In the genomic region with DNA sequence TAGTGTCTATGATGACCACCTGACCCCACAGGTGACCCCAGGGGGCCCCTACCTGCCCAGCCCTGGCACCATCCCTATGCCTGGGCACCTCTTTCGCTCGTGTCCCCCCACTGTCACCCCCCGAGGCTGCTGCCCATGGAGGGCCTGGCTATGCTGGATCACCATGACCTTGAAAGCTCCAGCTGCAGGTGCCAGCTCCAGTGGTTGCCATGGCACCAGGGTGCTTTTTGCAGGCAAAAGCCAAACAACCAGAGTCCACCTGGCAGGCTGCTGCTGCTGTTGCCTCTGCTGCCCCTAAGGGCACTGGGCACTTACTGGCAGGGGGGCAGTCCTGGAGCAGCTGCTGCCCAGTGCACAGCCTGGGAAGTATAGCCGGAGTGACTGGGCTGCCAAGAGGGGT, we compare ENCODE assay signal across 14 cellular contexts. TPM values are rescaled to one million over a fixed set of nuclear protein-coding genes. Genes with fewer than 3 reads are reported as not detected.
A peak's percentile ranks its signal among the peaks of the same experiment; 100 is the strongest.
DNase-seq lines count a peak whose midpoint lies in the region; ATAC-seq lines count a peak whose summit lies in the region.
"Had no signal": no experiment of that assay in that cellular context is flagged by ENCODE, and none has a peak within 500 bp of the region (broad histone marks: within the 10 kb centered on the region; RNA-seq: fewer than 3 reads in every experiment).

No MANE protein-coding gene starts in this region.

- peak overlapping the region; percentile 76 for H2BK15ac ChIP-seq in mesenchymal stem cell (ENCODE audit: low read depth, poor library complexity, severe bottlenecking)

- H3K18ac ChIP-seq in mesenchymal stem cell (ENCODE audit: low read depth in 1 of 2, low read length in 2 of 2) = no peak overlapping the region

- peak overlapping the region; percentile 56 for H3K9ac ChIP-seq in mesenchymal stem cell (ENCODE audit: low read length)
- H3K9ac ChIP-seq: KMS-11 had no signal

- H4K8ac ChIP-seq in mesenchymal stem cell (ENCODE audit: low read length) = no peak overlapping the region

- H3K27me3 Mint-ChIP-seq in naive thymus-derived CD4-positive, alpha-beta T cell = no peaks in the 10 kb centered on the region
- H3K27me3 Mint-ChIP-seq: activated CD4-positive, alpha-beta T cell treated with anti-CD3 and anti-CD28 coated beads, Interleukin-2, amount 10 ng/mL, durations not matched to agents 24 days and 14 days; T-helper 17 cell had no signal

- intact Hi-C loops in naive thymus-derived CD4-positive, alpha-beta T cell (cut with micrococcal nuclease) = no loop called here

- DNase-seq in COLO668 (lab: John Stamatoyannopoulos, UW; ENCODE audit: unreplicated experiment) = peak; percentile 34
- peak; percentile 90 for DNase-seq in M059J (ENCODE audit: low read depth)
- peak; percentile 34 for DNase-seq in SHP77 treated with DMSO at 0.1 percent for 48 hours (lab: John Stamatoyannopoulos, UW)
- DNase-seq in mesenchymal stem cell = peak; percentile 10
- DNase-seq in naive thymus-derived CD4-positive, alpha-beta T cell = no peak
- DNase-seq in dedifferentiated amniotic fluid mesenchymal stem cell (ENCODE audit: extremely low spot score) = no peak
- DNase-seq: activated CD4-positive, alpha-beta T cell treated with anti-CD3 and anti-CD28 coated beads, Interleukin-2, amount 10 ng/mL, durations not matched to agents 24 days and 14 days; stimulated activated CD4-positive, alpha-beta T cell treated with anti-CD3 and anti-CD28 coated beads, Interleukin-1b, Interleukin-23, amount 100 ng/mL, for 48 hours; stimulated activated naive B cell treated with anti-CD40 and anti-IgM and Interleukin-4, amounts not matched to agents 10 μg/mL and 1 μg/mL and 100 μg/mL, for 72 hours; T-helper 17 cell had no signal

- no peak overlapping the region for H3K23ac ChIP-seq in mesenchymal stem cell (ENCODE audit: low read length in 2 of 2)

- H3K27me3 ChIP-seq in mesenchymal stem cell (ENCODE audit: control insufficient read depth in 1 of 2, insufficient read depth in 1 of 2, low read length in 2 of 2) = no peaks in the 10 kb centered on the region
- H3K27me3 ChIP-seq in naive thymus-derived CD4-positive, alpha-beta T cell (ENCODE audit: control insufficient read depth in 2 of 2, insufficient read depth in 2 of 2, low read length in 2 of 2) = no peaks in the 10 kb centered on the region

- no peaks in the 10 kb centered on the region for H3K9me3 ChIP-seq in mesenchymal stem cell (ENCODE audit: control insufficient read depth, low read length)
- H3K9me3 ChIP-seq in naive thymus-derived CD4-positive, alpha-beta T cell (ENCODE audit: control insufficient read depth in 2 of 3, low read length in 3 of 3) = no peaks in the 10 kb centered on the region

- no peak overlapping the region for H2AFZ ChIP-seq in mesenchymal stem cell (ENCODE audit: low read depth, low read length)

- H3K4me3 Mint-ChIP-seq in naive thymus-derived CD4-positive, alpha-beta T cell = no peak overlapping the region
- H3K4me3 Mint-ChIP-seq: activated CD4-positive, alpha-beta T cell treated with anti-CD3 and anti-CD28 coated beads, Interleukin-2, amount 10 ng/mL, durations not matched to agents 24 days and 14 days; brain; stimulated activated naive B cell treated with anti-CD40 and anti-IgM and Interleukin-4, amounts not matched to agents 10 μg/mL and 1 μg/mL and 100 μg/mL, for 72 hours; T-helper 17 cell had no signal

- peak overlapping the region; percentile 59 to 65 for H2BK12ac ChIP-seq in mesenchymal stem cell (ENCODE audit: low read length in 2 of 2)

- H2BK120ac ChIP-seq in mesenchymal stem cell (ENCODE audit: low read depth, low read length) = no peak overlapping the region

- no peak for ATAC-seq in naive thymus-derived CD4-positive, alpha-beta T cell
- ATAC-seq in HG02938 (IDR thresholded peaks at IDR 0.05; ENCODE audit: unreplicated experiment) (no peak), GM19023 (IDR thresholded peaks at IDR 0.05; ENCODE audit: unreplicated experiment) (no peak)
- ATAC-seq: stimulated activated naive B cell treated with anti-CD40 and anti-IgM and Interleukin-4, amounts not matched to agents 10 μg/mL and 1 μg/mL and 100 μg/mL, for 72 hours; T-helper 17 cell had no signal

- H2BK5ac ChIP-seq in mesenchymal stem cell (ENCODE audit: low read depth, low read length, poor library complexity, severe bottlenecking) = no peak overlapping the region

- no peaks in the 10 kb centered on the region for H3K79me1 ChIP-seq in mesenchymal stem cell (replicated peaks; ENCODE audit: low read length, poor library complexity, severe bottlenecking)

- H2AK5ac ChIP-seq in mesenchymal stem cell (ENCODE audit: low read length, severe bottlenecking) = peak overlapping the region; percentile 83

- POLR2A ChIA-PET in naive thymus-derived CD4-positive, alpha-beta T cell (lab: Charles Lee) = no interaction called here

- no peak overlapping the region for H3K4me2 ChIP-seq in mesenchymal stem cell (ENCODE audit: low read length, poor library complexity, severe bottlenecking)

- H3K4me1 Mint-ChIP-seq in naive thymus-derived CD4-positive, alpha-beta T cell = peaks cover 0 to 12% (median 9%) of the 10 kb centered on the region in 7 donors

- H3K27ac Mint-ChIP-seq in naive thymus-derived CD4-positive, alpha-beta T cell = no peak overlapping the region
- H3K27ac Mint-ChIP-seq: activated CD4-positive, alpha-beta T cell treated with anti-CD3 and anti-CD28 coated beads, Interleukin-2, amount 10 ng/mL, durations not matched to agents 24 days and 14 days; stimulated activated naive B cell treated with anti-CD40 and anti-IgM and Interleukin-4, amounts not matched to agents 10 μg/mL and 1 μg/mL and 100 μg/mL, for 72 hours had no signal

- peaks cover 14 to 15% of the 10 kb centered on the region in 2 experiments for H3K36me3 ChIP-seq in mesenchymal stem cell (ENCODE audit: control insufficient read depth in 1 of 2, insufficient read depth in 2 of 2, low read depth in 1 of 2, low read length in 2 of 2)
- no peaks in the 10 kb centered on the region for H3K36me3 ChIP-seq in naive thymus-derived CD4-positive, alpha-beta T cell (ENCODE audit: control insufficient read depth in 2 of 3, insufficient read depth in 3 of 3, low read length in 3 of 3)

- H3K36me3 Mint-ChIP-seq in naive thymus-derived CD4-positive, alpha-beta T cell = no peaks in the 10 kb centered on the region
- H3K36me3 Mint-ChIP-seq: stimulated activated naive B cell treated with anti-CD40 and anti-IgM and Interleukin-4, amounts not matched to agents 10 μg/mL and 1 μg/mL and 100 μg/mL, for 72 hours had no signal

- 90% methylated on average over 4 of the region's 4 CpGs for WGBS in mesenchymal stem cell

- H3K4ac ChIP-seq in mesenchymal stem cell (ENCODE audit: low read depth in 1 of 2, low read length in 2 of 2) = no peak overlapping the region

- peak overlapping the region in 1 of 2 experiments; percentile 53 for H3K14ac ChIP-seq in mesenchymal stem cell (ENCODE audit: low read length in 2 of 2)

- no peak overlapping the region for H3K4me3 ChIP-seq in mesenchymal stem cell (ENCODE audit: insufficient read depth in 1 of 2, low read depth in 1 of 2, low read length in 2 of 2)
- no peak overlapping the region for H3K4me3 ChIP-seq in naive thymus-derived CD4-positive, alpha-beta T cell (ENCODE audit: low read length)

- H4K91ac ChIP-seq in mesenchymal stem cell (ENCODE audit: low read length) = peak overlapping the region; percentile 61

- CTCF ChIA-PET in naive thymus-derived CD4-positive, alpha-beta T cell (lab: Charles Lee) = interaction anchor here (0.9 to 1.5 kb wide), 3 partner anchors 10 to 17 kb away, joined by 3 to 4 read pairs (median 3); no protein-coding TSS in a partner anchor

- no peak overlapping the region for H3K27ac ChIP-seq in mesenchymal stem cell (ENCODE audit: low read length, poor library complexity, severe bottlenecking)
- no peak overlapping the region for H3K27ac ChIP-seq in naive thymus-derived CD4-positive, alpha-beta T cell (ENCODE audit: low read depth, low read length)
- H3K27ac ChIP-seq: KMS-11 had no signal

- H3K4me1 ChIP-seq in mesenchymal stem cell (ENCODE audit: control insufficient read depth, insufficient read depth, low read depth, low read length) = peaks cover 29% of the 10 kb centered on the region
- no peaks in the 10 kb centered on the region for H3K4me1 ChIP-seq in naive thymus-derived CD4-positive, alpha-beta T cell (ENCODE audit: control insufficient read depth in 2 of 2, insufficient read depth in 2 of 2, low read length in 2 of 2)

- no peaks in the 10 kb centered on the region for H3K9me3 Mint-ChIP-seq in naive thymus-derived CD4-positive, alpha-beta T cell
- H3K9me3 Mint-ChIP-seq: activated CD4-positive, alpha-beta T cell treated with anti-CD3 and anti-CD28 coated beads, Interleukin-2, amount 10 ng/mL, durations not matched to agents 24 days and 14 days; brain; stimulated activated naive B cell treated with anti-CD40 and anti-IgM and Interleukin-4, amounts not matched to agents 10 μg/mL and 1 μg/mL and 100 μg/mL, for 72 hours had no signal

RNA-seq across cellular contexts. Expression of gene ETNK2, which starts 21.7 kb away (rescaled TPM):
- 33.9 and 36.4 TPM in 2 replicates for total RNA-seq in M059J (2014; rRNA removed; shearing (Covaris generic))
- polyA plus RNA-seq in mesenchymal stem cell (2013, experiment 1 of 2) = 5.0 TPM
- polyA plus RNA-seq in mesenchymal stem cell (2013, experiment 2 of 2) = 4.8 TPM
- total RNA-seq in naive thymus-derived CD4-positive, alpha-beta T cell = 10 to 100 TPM in 2 of 5 experiments, 1 to 10 TPM in 2, under 1 TPM in 1; 0.17 to 16.9 (median 4.9) TPM
- 1 to 10 TPM; 3.2 to 4.4 TPM for polyA plus RNA-seq in naive thymus-derived CD4-positive, alpha-beta T cell
- total RNA-seq: activated CD4-positive, alpha-beta T cell treated with anti-CD3 and anti-CD28 coated beads, Interleukin-2, amount 10 ng/mL, durations not matched to agents 24 days and 14 days had no signal

RNA-seq across cellular contexts. Expression of gene REN, which starts 36.0 kb away (rescaled TPM):
- 0.25 and 2.2 TPM in 2 replicates for total RNA-seq in M059J (2014; rRNA removed; shearing (Covaris generic))
- 0.10 TPM for polyA plus RNA-seq in mesenchymal stem cell (2013, experiment 1 of 2)
- 0.07 TPM for polyA plus RNA-seq in mesenchymal stem cell (2013, experiment 2 of 2)
- not detected for total RNA-seq in naive thymus-derived CD4-positive, alpha-beta T cell
- not detected for polyA plus RNA-seq in naive thymus-derived CD4-positive, alpha-beta T cell
- total RNA-seq: activated CD4-positive, alpha-beta T cell treated with anti-CD3 and anti-CD28 coated beads, Interleukin-2, amount 10 ng/mL, durations not matched to agents 24 days and 14 days; T-helper 17 cell had no signal

RNA-seq across cellular contexts. Expression of gene SOX13, which starts 57.3 kb away (rescaled TPM):
- total RNA-seq in M059J (2014; rRNA removed; shearing (Covaris generic)) = 6.9 and 12.6 TPM in 2 replicates
- 5.9 TPM for polyA plus RNA-seq in mesenchymal stem cell (2013, experiment 1 of 2)
- 5.8 TPM for polyA plus RNA-seq in mesenchymal stem cell (2013, experiment 2 of 2)
- total RNA-seq in naive thymus-derived CD4-positive, alpha-beta T cell = 10 to 100 TPM in 1 of 5 experiments, 1 to 10 TPM in 1, under 1 TPM in 3; 0.24 to 10.1 (median 0.85) TPM
- not detected for polyA plus RNA-seq in naive thymus-derived CD4-positive, alpha-beta T cell
- total RNA-seq: activated CD4-positive, alpha-beta T cell treated with anti-CD3 and anti-CD28 coated beads, Interleukin-2, amount 10 ng/mL, durations not matched to agents 24 days and 14 days had no signal

Comparison
In these comparisons a context has a peak if more than half of its experiments do, and no peak if none do; other contexts are left out.
1. DNase-seq: peak in COLO668 (single experiment), M059J (single experiment), SHP77 treated with DMSO at 0.1 percent for 48 hours (single experiment) and mesenchymal stem cell (single experiment); none in naive thymus-derived CD4-positive, alpha-beta T cell (0 of 9) and dedifferentiated amniotic fluid mesenchymal stem cell (single experiment).